Comparison of ENCODE assay signal across 13 cellular contexts in the genomic region with DNA sequence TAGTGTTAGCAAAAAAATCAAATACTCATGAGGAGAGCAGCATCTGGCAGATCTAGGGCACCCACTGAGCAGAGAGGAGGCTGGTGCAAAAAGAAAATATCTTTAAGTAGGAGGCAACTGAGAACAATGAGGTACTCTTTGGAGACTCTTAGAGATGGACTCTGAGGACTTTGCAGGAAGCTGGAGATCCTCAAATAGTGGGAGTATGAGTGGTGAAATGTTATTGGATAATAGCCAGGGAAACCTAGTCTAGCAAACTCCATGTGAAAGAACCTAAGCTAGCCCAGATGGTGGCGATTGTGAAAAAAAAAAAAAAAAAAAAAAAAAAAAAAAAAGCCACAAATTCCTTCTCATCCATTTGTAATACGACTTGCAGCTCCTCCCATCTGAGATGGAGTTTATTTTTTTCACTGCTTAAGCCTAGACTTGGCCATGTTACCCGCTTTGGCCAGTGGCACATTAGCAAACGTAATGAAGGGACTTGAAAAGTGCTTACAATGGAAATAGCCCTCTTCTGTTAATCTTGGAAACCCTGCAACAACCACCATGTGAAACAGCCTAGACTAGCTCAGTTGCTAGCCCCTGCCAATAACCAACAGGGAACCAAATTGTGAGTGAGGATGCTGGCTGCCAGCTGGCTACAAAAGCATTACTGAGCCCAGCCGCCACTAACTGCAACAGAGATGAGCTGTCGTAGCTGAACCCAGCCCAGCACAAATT.
A peak's percentile ranks its signal among the peaks of the same experiment; 100 is the strongest.
DNase-seq lines count a peak whose midpoint lies in the region; ATAC-seq and FAIRE-seq lines count a peak whose summit lies in the region.
"Had no signal": no experiment of that assay in that cellular context is flagged by ENCODE, and none has a peak within 500 bp of the region (broad histone marks: within the 10 kb centered on the region; RNA-seq: fewer than 3 reads in every experiment).

No MANE protein-coding gene starts in this region.

- peaks cover 12 to 24% of the 10 kb centered on the region in 2 donors for H3K4me1 ChIP-seq in mucosa of rectum (ENCODE audit: control insufficient read depth in 2 of 2, insufficient read depth in 2 of 2, low read length in 2 of 2)
- H3K4me1 ChIP-seq: upper lobe of left lung had no signal

- H3K27me3 ChIP-seq in mucosa of rectum (ENCODE audit: control insufficient read depth in 2 of 2, insufficient read depth in 2 of 2, low read length in 2 of 2), result no peaks in the 10 kb centered on the region
- H3K27me3 ChIP-seq: upper lobe of left lung had no signal

- no peak for FAIRE-seq in urothelium cell line (lab: Jason Lieb, UNC)
- FAIRE-seq: colon, small intestine had no signal

- peak overlapping the region; percentile 56 to 57 for H3K27ac ChIP-seq in mucosa of rectum (ENCODE audit: low read depth in 2 of 2, low read length in 2 of 2)
- H3K27ac ChIP-seq: upper lobe of left lung had no signal

- DNase-seq in Ammon's horn (ENCODE audit: low spot score) (peak; percentile 80), amygdala (lab: John Stamatoyannopoulos, UW) (peak in 37 of 56 donors; percentile 2 to 61 (median 20)), fibroblast of the conjunctiva (ENCODE audit: low read depth) (peak; percentile 9), urothelium cell line (ENCODE audit: low spot score) (no peak), NCI-H345 (lab: John Stamatoyannopoulos, UW) (no peak), T-helper 17 cell (no peak), NCI-H1417 (lab: John Stamatoyannopoulos, UW) (no peak)
- DNase-seq: activated CD4-positive, alpha-beta T cell treated with anti-CD3 and anti-CD28 coated beads for 36 hours; NCI-H774; small intestine; upper lobe of left lung had no signal

- peak overlapping the region in 1 of 2 donors; percentile 8 for H3K9ac ChIP-seq in mucosa of rectum (ENCODE audit: low read depth in 1 of 2, low read length in 2 of 2)

- no peaks in the 10 kb centered on the region for H3K36me3 Mint-ChIP-seq in T-helper 17 cell (ENCODE audit: low read depth)

- peaks cover 4% of the 10 kb centered on the region for H3K4me1 Mint-ChIP-seq in T-helper 17 cell
- H3K4me1 Mint-ChIP-seq: activated CD4-positive, alpha-beta T cell treated with anti-CD3 and anti-CD28 coated beads for 36 hours had no signal

- no peaks in the 10 kb centered on the region for H3K27me3 Mint-ChIP-seq in T-helper 17 cell
- H3K27me3 Mint-ChIP-seq: activated CD4-positive, alpha-beta T cell treated with anti-CD3 and anti-CD28 coated beads for 36 hours had no signal

- ATAC-seq in T-helper 17 cell, result no peak
- ATAC-seq: activated CD4-positive, alpha-beta T cell treated with anti-CD3 and anti-CD28 coated beads for 36 hours had no signal

- H3K4me3 ChIP-seq in mucosa of rectum (ENCODE audit: low read length in 2 of 2), result no peak overlapping the region
- H3K4me3 ChIP-seq: upper lobe of left lung had no signal

- H3K9me3 ChIP-seq in mucosa of rectum (ENCODE audit: control insufficient read depth in 2 of 2, low read length in 2 of 2) (no peaks in the 10 kb centered on the region), T-helper 17 cell (ENCODE audit: control insufficient read depth, low read length, poor library complexity, severe bottlenecking) (no peaks in the 10 kb centered on the region)
- H3K9me3 ChIP-seq: upper lobe of left lung had no signal

- H3K27ac Mint-ChIP-seq in T-helper 17 cell, result no peak overlapping the region
- H3K27ac Mint-ChIP-seq: activated CD4-positive, alpha-beta T cell treated with anti-CD3 and anti-CD28 coated beads for 36 hours had no signal

- no peak overlapping the region for H3K4me3 Mint-ChIP-seq in T-helper 17 cell
- H3K4me3 Mint-ChIP-seq: activated CD4-positive, alpha-beta T cell treated with anti-CD3 and anti-CD28 coated beads for 36 hours had no signal

- no peaks in the 10 kb centered on the region for H3K36me3 ChIP-seq in mucosa of rectum (ENCODE audit: control insufficient read depth in 2 of 2, insufficient read depth in 2 of 2, low read length in 2 of 2)
- H3K36me3 ChIP-seq: upper lobe of left lung had no signal

Comparison
In these comparisons a context has a peak if more than half of its experiments do, and no peak if none do; other contexts are left out.
1. DNase-seq: peak in Ammon's horn (single experiment), amygdala (37 of 56) and fibroblast of the conjunctiva (single experiment); none in urothelium cell line (single experiment), NCI-H345 (single experiment), T-helper 17 cell (0 of 3) and NCI-H1417 (0 of 3).